Comparison of ENCODE assay signal across 8 cellular contexts in genomic region chr2:106160786-106161261, GRCh38. TPM values are rescaled to one million over a fixed set of nuclear protein-coding genes. Genes with fewer than 3 reads are reported as not detected.
DNase-seq lines count a peak whose midpoint lies in the region; ATAC-seq and TF ChIP-seq lines count a peak whose summit lies in the region.

No MANE protein-coding gene starts in this region.

- DNase-seq in KBM-7 (peak; percentile 95), neuronal stem cell (ENCODE audit: low spot score) (no peak), nephron progenitor cell (no peak), NCI-H69 (lab: John Stamatoyannopoulos, UW) (no peak)
- peak; percentile 67 for DNase-seq in activated naive CD4-positive, alpha-beta T cell treated with anti-CD3 and anti-CD28 coated beads for 36 hours
- DNase-seq in stimulated activated CD4-positive, alpha-beta T cell treated with anti-CD3 and anti-CD28 coated beads, Interleukin-2, amount 100 ng/mL, for 24 hours = peak; percentile 40 to 46

- peak overlapping the region; percentile 95 for H3K27ac Mint-ChIP-seq in activated naive CD4-positive, alpha-beta T cell treated with anti-CD3 and anti-CD28 coated beads for 36 hours
- no peak overlapping the region for H3K27ac Mint-ChIP-seq in nephron progenitor cell

- H2BK15ac ChIP-seq in neuronal stem cell (ENCODE audit: low read length) = no peak overlapping the region

- ATAC-seq in GM21381 (IDR thresholded peaks at IDR 0.05; ENCODE audit: unreplicated experiment) (peak; percentile 58), HG02571 (IDR thresholded peaks at IDR 0.05; ENCODE audit: unreplicated experiment) (no peak)

- peak overlapping the region; percentile 79 for H3K4me3 Mint-ChIP-seq in activated naive CD4-positive, alpha-beta T cell treated with anti-CD3 and anti-CD28 coated beads for 36 hours
- no peak overlapping the region for H3K4me3 Mint-ChIP-seq in nephron progenitor cell

- no peak for TF ChIP-seq CTCF in nephron progenitor cell (IDR thresholded peaks at IDR 0.05)

- H3K14ac ChIP-seq in neuronal stem cell (ENCODE audit: low read length) = no peak overlapping the region

- in situ Hi-C loops in KBM-7 (cut with MboI; ENCODE audit: low pct_unique_long_range_greater_than_20kb, low sequenced_read_pairs) = no loop called here

- no peak overlapping the region for H3K4me3 ChIP-seq in neuronal stem cell (ENCODE audit: low read length in 2 of 2)

- no peaks in the 10 kb centered on the region for H3K79me1 ChIP-seq in neuronal stem cell (ENCODE audit: low read depth, low read length)

- no peak overlapping the region for H2BK5ac ChIP-seq in neuronal stem cell (ENCODE audit: low read length)

- H3K27me3 ChIP-seq in neuronal stem cell (ENCODE audit: control insufficient read depth in 3 of 3, insufficient read depth in 3 of 3, low read depth in 1 of 3, low read length in 3 of 3) = no peaks in the 10 kb centered on the region

- no peak overlapping the region for H3K4ac ChIP-seq in neuronal stem cell (ENCODE audit: low read length)

- WGBS in neuronal stem cell (ENCODE audit: extremely low coverage in 2 of 2, insufficient read length in 2 of 2, insufficient replicate concordance in 1 of 2), 2 donors = no CpG with 5 or more reads among the region's 6 CpGs

- H3K9ac ChIP-seq in neuronal stem cell (ENCODE audit: low read depth, low read length, poor library complexity) = no peak overlapping the region

- CTCF ChIA-PET in activated naive CD4-positive, alpha-beta T cell treated with anti-CD3 and anti-CD28 coated beads for 36 hours (lab: Charles Lee) = interaction anchor here (1.0 to 1.6 kb wide), 5 partner anchors 12 to 32 kb away, joined by 4 to 8 read pairs (median 7); no protein-coding TSS in a partner anchor

- no peak overlapping the region for H2BK12ac ChIP-seq in neuronal stem cell (ENCODE audit: low read length)

- no peaks in the 10 kb centered on the region for H3K27me3 Mint-ChIP-seq in activated naive CD4-positive, alpha-beta T cell treated with anti-CD3 and anti-CD28 coated beads for 36 hours (ENCODE audit: low read depth)
- H3K27me3 Mint-ChIP-seq in nephron progenitor cell (ENCODE audit: low read depth, poor library complexity) = peaks cover 3% of the 10 kb centered on the region

- intact Hi-C loops in activated naive CD4-positive, alpha-beta T cell treated with anti-CD3 and anti-CD28 coated beads for 36 hours (cut with micrococcal nuclease) = loop anchor here (1.0 to 10.0 kb wide), 6 partner anchors 17 to 416 kb away; partner anchors contain the start of genes NCK2 and UXS1

- H3K36me3 ChIP-seq in neuronal stem cell (replicated peaks in 1 of 2; ENCODE audit: control insufficient read depth in 2 of 2, insufficient read depth in 2 of 2, low read length in 2 of 2) = peaks cover 7 to 87% of the 10 kb centered on the region in 2 donors

- no peak overlapping the region for H2AK5ac ChIP-seq in neuronal stem cell (ENCODE audit: low read depth, low read length)

- H3K4me1 Mint-ChIP-seq in activated naive CD4-positive, alpha-beta T cell treated with anti-CD3 and anti-CD28 coated beads for 36 hours (ENCODE audit: low read depth) = peaks cover 87% of the 10 kb centered on the region
- peaks cover 70% of the 10 kb centered on the region for H3K4me1 Mint-ChIP-seq in nephron progenitor cell

- H3K18ac ChIP-seq in neuronal stem cell (ENCODE audit: low read length) = no peak overlapping the region

- H3K36me3 Mint-ChIP-seq in activated naive CD4-positive, alpha-beta T cell treated with anti-CD3 and anti-CD28 coated beads for 36 hours (ENCODE audit: low read depth) = peaks cover 43% of the 10 kb centered on the region
- peaks cover 71% of the 10 kb centered on the region for H3K36me3 Mint-ChIP-seq in nephron progenitor cell (ENCODE audit: low read depth)

- no peak overlapping the region for H3K4me2 ChIP-seq in neuronal stem cell (ENCODE audit: insufficient read depth, low read length, poor library complexity, severe bottlenecking)

- no peak overlapping the region for H2BK120ac ChIP-seq in neuronal stem cell (ENCODE audit: low read depth, low read length)

- no peak overlapping the region for H2AFZ ChIP-seq in neuronal stem cell (ENCODE audit: low read length)

- H4K8ac ChIP-seq in neuronal stem cell (ENCODE audit: low read depth, low read length) = no peak overlapping the region

- no peak overlapping the region for H3K27ac ChIP-seq in neuronal stem cell (replicated peaks; ENCODE audit: low read length)

- no peak overlapping the region for H4K91ac ChIP-seq in neuronal stem cell (ENCODE audit: low read depth, low read length, poor library complexity)

- H3K9me3 Mint-ChIP-seq in activated naive CD4-positive, alpha-beta T cell treated with anti-CD3 and anti-CD28 coated beads for 36 hours = no peaks in the 10 kb centered on the region
- H3K9me3 Mint-ChIP-seq in nephron progenitor cell = peaks cover 17% of the 10 kb centered on the region

- H3K23ac ChIP-seq in neuronal stem cell (ENCODE audit: low read depth, low read length, poor library complexity) = no peak overlapping the region

- H3K4me1 ChIP-seq in neuronal stem cell (ENCODE audit: control insufficient read depth in 2 of 2, insufficient read depth in 1 of 2, low read depth in 1 of 2, low read length in 2 of 2) = peaks cover 8 to 14% of the 10 kb centered on the region in 2 donors

- peaks cover 0 to 4% of the 10 kb centered on the region in 2 donors for H3K9me3 ChIP-seq in neuronal stem cell (replicated peaks in 1 of 2; ENCODE audit: control insufficient read depth in 2 of 2, insufficient read depth in 1 of 2, low read depth in 1 of 2, low read length in 2 of 2)

RNA-seq across cellular contexts. Expression of gene UXS1, which starts 33.3 kb away (rescaled TPM):
- total RNA-seq in activated naive CD4-positive, alpha-beta T cell treated with anti-CD3 and anti-CD28 coated beads for 36 hours = 10 to 100 TPM; 36.2 to 41.9 TPM
- 47.7 TPM for polyA plus RNA-seq in neuronal stem cell (2013, experiment 1 of 2)
- 48.4 TPM for polyA plus RNA-seq in neuronal stem cell (2013, experiment 2 of 2)

Comparison
In these comparisons a context has a peak if more than half of its experiments do, and no peak if none do; other contexts are left out.
1. DNase-seq: peak in KBM-7 (single experiment), activated naive CD4-positive, alpha-beta T cell treated with anti-CD3 and anti-CD28 coated beads for 36 hours (single experiment) and stimulated activated CD4-positive, alpha-beta T cell treated with anti-CD3 and anti-CD28 coated beads, Interleukin-2, amount 100 ng/mL, for 24 hours (2 of 2); none in neuronal stem cell (single experiment), nephron progenitor cell (single experiment) and NCI-H69 (single experiment).